ENCODE assay signal across 8 cellular contexts in the genomic region with DNA sequence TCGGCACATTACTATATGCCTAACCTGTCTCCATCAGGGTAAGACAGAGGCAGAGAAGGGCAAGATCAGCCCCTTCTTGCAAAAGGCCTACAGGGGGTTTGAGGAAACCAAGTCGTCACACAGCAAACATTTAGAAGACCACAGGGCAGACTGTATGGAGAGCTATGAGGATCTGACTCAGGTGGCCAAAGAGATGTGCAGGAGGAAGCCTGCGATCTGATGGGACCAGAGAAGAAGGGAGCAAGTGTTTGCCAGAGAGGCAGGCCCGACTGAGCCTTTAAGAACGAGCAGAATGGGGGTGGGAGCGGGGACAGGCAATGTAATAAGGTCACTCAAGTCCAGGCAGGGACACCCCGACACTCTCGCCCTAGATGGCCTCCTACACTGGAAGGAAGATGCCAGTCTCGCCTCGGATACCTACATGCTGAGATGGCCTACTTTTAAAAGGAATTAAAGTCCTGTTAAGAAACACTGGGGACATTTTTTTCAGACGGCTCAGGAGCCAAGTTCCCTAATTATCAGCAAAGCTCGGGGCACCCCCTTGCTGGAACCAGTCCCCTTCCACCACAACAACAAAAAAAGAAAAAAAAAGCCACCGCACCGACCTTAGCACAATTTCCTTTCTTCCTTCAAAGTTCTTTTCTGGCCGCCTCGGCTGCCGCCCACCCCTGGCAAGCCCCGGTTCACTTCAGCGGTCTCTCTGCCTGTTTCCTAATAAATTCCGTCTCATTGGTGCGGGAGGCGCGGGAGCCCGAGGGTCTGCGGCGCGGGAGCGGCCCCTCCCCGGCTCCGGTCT. TPM values are rescaled to one million over a fixed set of nuclear protein-coding genes. Genes with fewer than 3 reads are reported as not detected.
A peak's percentile ranks its signal among the peaks of the same experiment; 100 is the strongest.
DNase-seq lines count a peak whose midpoint lies in the region; ATAC-seq, FAIRE-seq and TF ChIP-seq lines count a peak whose summit lies in the region.

No MANE protein-coding gene starts in this region.

- H3K4me1 Mint-ChIP-seq in H9 = peaks cover 27 to 33% of the 10 kb centered on the region in 2 experiments

- FAIRE-seq in keratinocyte (lab: Jason Lieb, UNC) = no peak

- peaks cover 7 to 10% of the 10 kb centered on the region in 2 experiments for H3K36me3 ChIP-seq in keratinocyte (ENCODE audit: control insufficient read depth in 2 of 2, extremely low read depth in 1 of 2, insufficient read depth in 2 of 2, low read length in 2 of 2)

- H3K4me2 ChIP-seq in H9 (ENCODE audit: insufficient read depth, insufficient read length, low read length) (peak overlapping the region; percentile 70), keratinocyte (ENCODE audit: control insufficient read depth, extremely low read depth, insufficient read depth, low read depth, low read length) (peak overlapping the region; percentile 89)

- H3K23me2 ChIP-seq in H9 (ENCODE audit: insufficient read length, low read depth, low read length, poor library complexity, severe bottlenecking) = peaks cover 7% of the 10 kb centered on the region

- no peaks in the 10 kb centered on the region for H3K9me1 ChIP-seq in keratinocyte (ENCODE audit: control insufficient read depth, extremely low read depth, insufficient read depth, low read length)

- H2BK12ac ChIP-seq in H9 (ENCODE audit: insufficient read length, low read depth, low read length) = no peak overlapping the region

- H3K23ac ChIP-seq in H9 (ENCODE audit: insufficient read length, low read depth, low read length) = no peak overlapping the region

- no peak for ATAC-seq in activated naive CD4-positive, alpha-beta T cell treated with anti-CD3 and anti-CD28 coated beads, Interleukin-2, amount 50 U/mL, for 72 hours
- ATAC-seq in HG02938 (IDR thresholded peaks at IDR 0.05; ENCODE audit: unreplicated experiment) = no peak
- no peak for ATAC-seq in HG03139 (IDR thresholded peaks at IDR 0.05; ENCODE audit: unreplicated experiment)

- whole genome bisulfite sequencing in H9 (ENCODE audit: extremely low coverage, insufficient read length, low lambda C conversion rate) = no CpG with 5 or more reads among the region's 30 CpGs

- TF ChIP-seq CTCF in AG04449 (IDR thresholded peaks at IDR 0.05; ENCODE audit: insufficient read depth, low read length, missing control alignments) (no peak), H9 (conservative IDR thresholded peaks at IDR 0.05) (no peak), keratinocyte (optimal IDR thresholded peaks at IDR 0.05 in 1 of 3, IDR thresholded peaks at IDR 0.05 in 1 of 3, conservative IDR thresholded peaks at IDR 0.05 in 1 of 3; ENCODE audit: extremely low read depth in 1 of 3, insufficient read depth in 2 of 3, low read length in 3 of 3) (no peak)

- no peak overlapping the region for H2BK120ac ChIP-seq in H9 (ENCODE audit: low read depth, low read length, poor library complexity, severe bottlenecking)

- peaks cover 6% of the 10 kb centered on the region for H3K27me3 Mint-ChIP-seq in H9 (ENCODE audit: low read depth)

- no peak overlapping the region for H2AK5ac ChIP-seq in H9 (ENCODE audit: insufficient read length, low read length)

- H3K27ac Mint-ChIP-seq in H9 = peak overlapping the region in 1 of 3 experiments; percentile 82; a peak in 3 of 7 replicates
- peak overlapping the region; percentile 62 to 67 for H3K27ac Mint-ChIP-seq in activated naive CD4-positive, alpha-beta T cell treated with anti-CD3 and anti-CD28 coated beads, Interleukin-2, amount 50 U/mL, for 72 hours

- H3K4me3 ChIP-seq in AG04449 (ENCODE audit: low read depth, low read length) (peak overlapping the region; percentile 84), keratinocyte (ENCODE audit: control insufficient read depth in 2 of 3, extremely low read depth in 1 of 3, insufficient read depth in 2 of 3, low read depth in 1 of 3, low read length in 3 of 3) (peak overlapping the region; percentile 64 to 86 (median 83))

- H3K9me3 Mint-ChIP-seq in H9 = no peaks in the 10 kb centered on the region
- H3K9me3 Mint-ChIP-seq in activated naive CD4-positive, alpha-beta T cell treated with anti-CD3 and anti-CD28 coated beads, Interleukin-2, amount 50 U/mL, for 72 hours = no peaks in the 10 kb centered on the region

- DNase-seq in AG04449 (ENCODE audit: low read depth, low spot score) (no peak), H9 (no peak), keratinocyte (ENCODE audit: low read depth, low spot score) (no peak)
- peak in 1 of 2 donors; percentile 56 for DNase-seq in activated naive CD4-positive, alpha-beta T cell treated with anti-CD3 and anti-CD28 coated beads, Interleukin-2, amount 50 U/mL, for 72 hours (ENCODE audit: low spot score in 2 of 2)
- DNase-seq in stimulated activated CD4-positive, alpha-beta T cell treated with anti-CD3 and anti-CD28 coated beads, Interleukin-15, amount 100 ng/mL, for 24 hours = no peak

- H2BK20ac ChIP-seq in H9 (ENCODE audit: low read depth, low read length, poor library complexity, severe bottlenecking) = no peak overlapping the region

- H3K4me1 ChIP-seq in H9 (ENCODE audit: insufficient read depth, low read length) (peaks cover 4% of the 10 kb centered on the region; the same call in 1 of the 2 replicates), keratinocyte (ENCODE audit: control insufficient read depth, extremely low read depth, insufficient read depth, low read length) (peaks cover 34% of the 10 kb centered on the region)

- dilution Hi-C loops in keratinocyte (cut with MboI; ENCODE audit: extremely low pct_ligation_motif_present, low sequenced_read_pairs) = no loop called here

- H3K79me2 ChIP-seq in H9 (ENCODE audit: insufficient read depth, low read length) (peaks cover 7% of the 10 kb centered on the region; the same call in 1 of the 2 replicates), keratinocyte (ENCODE audit: control insufficient read depth, insufficient read depth, low read length) (no peaks in the 10 kb centered on the region)

- H2BK5ac ChIP-seq in H9 (ENCODE audit: insufficient read length, low read length) = no peak overlapping the region

- H3K27ac ChIP-seq in H9 (ENCODE audit: insufficient read length, low read depth, low read length) = no peak overlapping the region
- H3K27ac ChIP-seq in keratinocyte (ENCODE audit: control insufficient read depth, insufficient read depth, low read length) = peak overlapping the region; percentile 36
- H3K27ac ChIP-seq in temporal lobe (ENCODE audit: low read depth, low read length) = peak overlapping the region; percentile 85

- no peak overlapping the region for H4K8ac ChIP-seq in H9 (replicated peaks; ENCODE audit: insufficient read length, low read depth, low read length)

- no peak overlapping the region for H3K18ac ChIP-seq in H9 (ENCODE audit: insufficient read length, low read depth, low read length)

- H3K14ac ChIP-seq in H9 (ENCODE audit: insufficient read depth, low read length) = no peak overlapping the region

- H2AFZ ChIP-seq in H9 (ENCODE audit: low read length) = no peak overlapping the region
- peak overlapping the region; percentile 4 for H2AFZ ChIP-seq in keratinocyte (ENCODE audit: control insufficient read depth, low read length)

- CTCF ChIA-PET in AG04449 (lab: Yijun Ruan, JAX) = interaction anchor here (1.0 to 9.2 kb wide), 5 partner anchors 7 to 177 kb away, joined by 3 to 98 read pairs (median 5); no protein-coding TSS in a partner anchor

- no peak overlapping the region for H3T11ph ChIP-seq in H9 (ENCODE audit: low read length)

- no peak overlapping the region for H3K56ac ChIP-seq in H9 (ENCODE audit: insufficient read length, low read depth, low read length)

- H3K36me3 Mint-ChIP-seq in H9 (ENCODE audit: insufficient read depth in 1 of 3, low read depth in 3 of 3) = peaks cover 0 to 14% (median 5%) of the 10 kb centered on the region in 3 experiments; a peak in 4 of 7 replicates
- peaks cover 0 to 6% of the 10 kb centered on the region in 2 donors for H3K36me3 Mint-ChIP-seq in activated naive CD4-positive, alpha-beta T cell treated with anti-CD3 and anti-CD28 coated beads, Interleukin-2, amount 50 U/mL, for 72 hours

- no peak overlapping the region for H4K5ac ChIP-seq in H9 (ENCODE audit: insufficient read length, low read depth, low read length)

- H4K20me1 ChIP-seq in H9 (ENCODE audit: control insufficient read depth, insufficient read depth, insufficient read length) (peaks cover 2% of the 10 kb centered on the region), keratinocyte (ENCODE audit: control insufficient read depth, extremely low read depth, insufficient read depth, low read length) (no peaks in the 10 kb centered on the region)

- H3K4ac ChIP-seq in H9 (ENCODE audit: low read depth, low read length) = no peak overlapping the region

- H4K91ac ChIP-seq in H9 (ENCODE audit: insufficient read length, low read depth, low read length) = no peak overlapping the region

- no peaks in the 10 kb centered on the region for H3K27me3 ChIP-seq in H9 (ENCODE audit: insufficient read depth, low read length)
- no peaks in the 10 kb centered on the region for H3K27me3 ChIP-seq in keratinocyte (ENCODE audit: control insufficient read depth, extremely low read depth, insufficient read depth, low read length)

- POLR2A ChIA-PET in AG04449 (lab: Yijun Ruan, JAX) = no interaction called here

- H2BK15ac ChIP-seq in H9 (ENCODE audit: low read depth, low read length) = no peak overlapping the region

- peaks cover 6% of the 10 kb centered on the region for H3K79me1 ChIP-seq in H9 (ENCODE audit: insufficient read depth, low read depth, low read length, poor library complexity, severe bottlenecking)

- H3K4me3 Mint-ChIP-seq in H9 = peak overlapping the region; percentile 88 to 92

- H3K9me3 ChIP-seq in H9 (ENCODE audit: control insufficient read depth, low read depth, low read length) (no peaks in the 10 kb centered on the region), keratinocyte (ENCODE audit: control insufficient read depth, low read depth, low read length) (no peaks in the 10 kb centered on the region)

- peak overlapping the region; percentile 5 for H3K9ac ChIP-seq in H9 (ENCODE audit: extremely low read depth, insufficient read length, low read length)
- H3K9ac ChIP-seq in keratinocyte (ENCODE audit: control insufficient read depth, extremely low read depth, insufficient read depth, low read length) = peak overlapping the region; percentile 89

RNA-seq across cellular contexts. Expression of a gene that starts 1.5 kb away (rescaled TPM):
- total RNA-seq in H9 (2021) (28.9 and 30.9 TPM in 2 replicates), temporal lobe (20.7 TPM)
- 10 to 100 TPM in 1 of 2 donors, 1 to 10 TPM in 1; 5.2 to 16.0 TPM for total RNA-seq in activated naive CD4-positive, alpha-beta T cell treated with anti-CD3 and anti-CD28 coated beads, Interleukin-2, amount 50 U/mL, for 72 hours
- polyA plus RNA-seq in keratinocyte = 5.1 to 9.9 TPM (median 6.3 TPM) in 3 replicates
- polyA plus RNA-seq in keratinocyte (2011; ENCODE audit: low read depth) = 3.7 TPM
- polyA plus RNA-seq in keratinocyte (2011; cell fraction: cytosol; rRNA removed) = 3.3 and 4.8 TPM in 2 replicates
- polyA plus RNA-seq in keratinocyte (2011; cell fraction: nucleus; rRNA removed) = 15.0 and 17.0 TPM in 2 replicates
- 3.1 and 4.8 TPM in 2 replicates for polyA plus RNA-seq in keratinocyte (2012; ENCODE audit: low replicate concordance)
- polyA minus RNA-seq in keratinocyte = 6.9 to 20.5 TPM (median 7.4 TPM) in 3 replicates
- polyA minus RNA-seq in keratinocyte (2011; cell fraction: cytosol; rRNA and poly(A)+ RNA removed) = 6.1 TPM
- 9.0 and 10.0 TPM in 2 replicates for polyA minus RNA-seq in keratinocyte (2011; cell fraction: nucleus; rRNA and poly(A)+ RNA removed)

RNA-seq across cellular contexts. Expression of a gene that starts 42.7 kb away (rescaled TPM):
- 6.4 and 7.1 TPM in 2 replicates for total RNA-seq in H9 (2021)
- total RNA-seq in activated naive CD4-positive, alpha-beta T cell treated with anti-CD3 and anti-CD28 coated beads, Interleukin-2, amount 50 U/mL, for 72 hours = 10 to 100 TPM in 1 of 2 donors, 1 to 10 TPM in 1; 8.3 to 27.9 TPM
- 39.7 to 41.2 TPM (median 40.1 TPM) in 3 replicates for polyA plus RNA-seq in keratinocyte
- 12.2 TPM for polyA plus RNA-seq in keratinocyte (2011; ENCODE audit: low read depth)
- polyA plus RNA-seq in keratinocyte (2011; cell fraction: cytosol; rRNA removed) = 40.5 and 47.1 TPM in 2 replicates
- polyA plus RNA-seq in keratinocyte (2011; cell fraction: nucleus; rRNA removed) = 59.8 and 69.0 TPM in 2 replicates
- 42.8 and 45.3 TPM in 2 replicates for polyA plus RNA-seq in keratinocyte (2012; ENCODE audit: low replicate concordance)
- polyA minus RNA-seq in keratinocyte = 60.6 to 97.3 TPM (median 69.6 TPM) in 3 replicates
- polyA minus RNA-seq in keratinocyte (2011; cell fraction: cytosol; rRNA and poly(A)+ RNA removed) = 43.2 TPM
- 36.5 and 54.3 TPM in 2 replicates for polyA minus RNA-seq in keratinocyte (2011; cell fraction: nucleus; rRNA and poly(A)+ RNA removed)
- 6.1 TPM for total RNA-seq in temporal lobe
